1 cellular context compared by ENCODE assay signal in the genomic region with DNA sequence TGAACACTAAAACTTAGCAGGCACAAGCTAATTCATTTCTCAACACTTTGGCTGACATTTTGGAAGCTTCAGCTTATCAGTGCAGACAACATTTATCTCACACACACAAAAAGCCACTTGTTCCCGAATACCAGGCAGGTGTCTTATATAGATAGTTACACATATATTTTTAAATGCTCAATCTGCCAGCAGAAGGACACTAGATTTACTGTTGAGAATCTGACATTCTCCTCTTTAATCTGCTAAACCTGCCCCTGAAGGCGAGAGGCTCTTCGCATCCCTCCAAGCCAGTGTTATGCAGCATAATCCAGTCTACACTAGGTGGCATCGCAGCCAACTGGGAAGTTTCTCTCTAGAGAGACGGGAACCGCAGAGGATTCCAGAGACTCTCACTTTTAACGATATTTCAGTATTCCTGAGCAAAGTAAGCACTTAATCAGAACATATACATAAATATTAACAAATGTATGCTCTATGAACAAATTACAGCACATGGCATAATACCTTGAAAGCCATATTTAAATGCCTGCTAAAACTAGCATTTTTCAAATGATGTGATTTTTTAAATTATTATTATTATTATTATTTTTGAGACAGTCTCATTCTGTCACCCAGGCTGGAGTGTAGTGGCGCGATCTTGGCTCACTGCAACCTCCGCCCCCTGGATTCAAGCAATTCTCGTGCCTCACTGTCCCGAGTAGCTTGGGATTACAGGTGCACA.
A peak's percentile ranks its signal among the peaks of the same experiment; 100 is the strongest.
TF ChIP-seq lines count a peak whose summit lies in the region.

No MANE protein-coding gene starts in this region.

TF ChIP-seq in K562, 482 proteins besides CTCF, POLR2A, EP300 and RAD21 (continued from another document):
- TF ChIP-seq, protein P1, sequence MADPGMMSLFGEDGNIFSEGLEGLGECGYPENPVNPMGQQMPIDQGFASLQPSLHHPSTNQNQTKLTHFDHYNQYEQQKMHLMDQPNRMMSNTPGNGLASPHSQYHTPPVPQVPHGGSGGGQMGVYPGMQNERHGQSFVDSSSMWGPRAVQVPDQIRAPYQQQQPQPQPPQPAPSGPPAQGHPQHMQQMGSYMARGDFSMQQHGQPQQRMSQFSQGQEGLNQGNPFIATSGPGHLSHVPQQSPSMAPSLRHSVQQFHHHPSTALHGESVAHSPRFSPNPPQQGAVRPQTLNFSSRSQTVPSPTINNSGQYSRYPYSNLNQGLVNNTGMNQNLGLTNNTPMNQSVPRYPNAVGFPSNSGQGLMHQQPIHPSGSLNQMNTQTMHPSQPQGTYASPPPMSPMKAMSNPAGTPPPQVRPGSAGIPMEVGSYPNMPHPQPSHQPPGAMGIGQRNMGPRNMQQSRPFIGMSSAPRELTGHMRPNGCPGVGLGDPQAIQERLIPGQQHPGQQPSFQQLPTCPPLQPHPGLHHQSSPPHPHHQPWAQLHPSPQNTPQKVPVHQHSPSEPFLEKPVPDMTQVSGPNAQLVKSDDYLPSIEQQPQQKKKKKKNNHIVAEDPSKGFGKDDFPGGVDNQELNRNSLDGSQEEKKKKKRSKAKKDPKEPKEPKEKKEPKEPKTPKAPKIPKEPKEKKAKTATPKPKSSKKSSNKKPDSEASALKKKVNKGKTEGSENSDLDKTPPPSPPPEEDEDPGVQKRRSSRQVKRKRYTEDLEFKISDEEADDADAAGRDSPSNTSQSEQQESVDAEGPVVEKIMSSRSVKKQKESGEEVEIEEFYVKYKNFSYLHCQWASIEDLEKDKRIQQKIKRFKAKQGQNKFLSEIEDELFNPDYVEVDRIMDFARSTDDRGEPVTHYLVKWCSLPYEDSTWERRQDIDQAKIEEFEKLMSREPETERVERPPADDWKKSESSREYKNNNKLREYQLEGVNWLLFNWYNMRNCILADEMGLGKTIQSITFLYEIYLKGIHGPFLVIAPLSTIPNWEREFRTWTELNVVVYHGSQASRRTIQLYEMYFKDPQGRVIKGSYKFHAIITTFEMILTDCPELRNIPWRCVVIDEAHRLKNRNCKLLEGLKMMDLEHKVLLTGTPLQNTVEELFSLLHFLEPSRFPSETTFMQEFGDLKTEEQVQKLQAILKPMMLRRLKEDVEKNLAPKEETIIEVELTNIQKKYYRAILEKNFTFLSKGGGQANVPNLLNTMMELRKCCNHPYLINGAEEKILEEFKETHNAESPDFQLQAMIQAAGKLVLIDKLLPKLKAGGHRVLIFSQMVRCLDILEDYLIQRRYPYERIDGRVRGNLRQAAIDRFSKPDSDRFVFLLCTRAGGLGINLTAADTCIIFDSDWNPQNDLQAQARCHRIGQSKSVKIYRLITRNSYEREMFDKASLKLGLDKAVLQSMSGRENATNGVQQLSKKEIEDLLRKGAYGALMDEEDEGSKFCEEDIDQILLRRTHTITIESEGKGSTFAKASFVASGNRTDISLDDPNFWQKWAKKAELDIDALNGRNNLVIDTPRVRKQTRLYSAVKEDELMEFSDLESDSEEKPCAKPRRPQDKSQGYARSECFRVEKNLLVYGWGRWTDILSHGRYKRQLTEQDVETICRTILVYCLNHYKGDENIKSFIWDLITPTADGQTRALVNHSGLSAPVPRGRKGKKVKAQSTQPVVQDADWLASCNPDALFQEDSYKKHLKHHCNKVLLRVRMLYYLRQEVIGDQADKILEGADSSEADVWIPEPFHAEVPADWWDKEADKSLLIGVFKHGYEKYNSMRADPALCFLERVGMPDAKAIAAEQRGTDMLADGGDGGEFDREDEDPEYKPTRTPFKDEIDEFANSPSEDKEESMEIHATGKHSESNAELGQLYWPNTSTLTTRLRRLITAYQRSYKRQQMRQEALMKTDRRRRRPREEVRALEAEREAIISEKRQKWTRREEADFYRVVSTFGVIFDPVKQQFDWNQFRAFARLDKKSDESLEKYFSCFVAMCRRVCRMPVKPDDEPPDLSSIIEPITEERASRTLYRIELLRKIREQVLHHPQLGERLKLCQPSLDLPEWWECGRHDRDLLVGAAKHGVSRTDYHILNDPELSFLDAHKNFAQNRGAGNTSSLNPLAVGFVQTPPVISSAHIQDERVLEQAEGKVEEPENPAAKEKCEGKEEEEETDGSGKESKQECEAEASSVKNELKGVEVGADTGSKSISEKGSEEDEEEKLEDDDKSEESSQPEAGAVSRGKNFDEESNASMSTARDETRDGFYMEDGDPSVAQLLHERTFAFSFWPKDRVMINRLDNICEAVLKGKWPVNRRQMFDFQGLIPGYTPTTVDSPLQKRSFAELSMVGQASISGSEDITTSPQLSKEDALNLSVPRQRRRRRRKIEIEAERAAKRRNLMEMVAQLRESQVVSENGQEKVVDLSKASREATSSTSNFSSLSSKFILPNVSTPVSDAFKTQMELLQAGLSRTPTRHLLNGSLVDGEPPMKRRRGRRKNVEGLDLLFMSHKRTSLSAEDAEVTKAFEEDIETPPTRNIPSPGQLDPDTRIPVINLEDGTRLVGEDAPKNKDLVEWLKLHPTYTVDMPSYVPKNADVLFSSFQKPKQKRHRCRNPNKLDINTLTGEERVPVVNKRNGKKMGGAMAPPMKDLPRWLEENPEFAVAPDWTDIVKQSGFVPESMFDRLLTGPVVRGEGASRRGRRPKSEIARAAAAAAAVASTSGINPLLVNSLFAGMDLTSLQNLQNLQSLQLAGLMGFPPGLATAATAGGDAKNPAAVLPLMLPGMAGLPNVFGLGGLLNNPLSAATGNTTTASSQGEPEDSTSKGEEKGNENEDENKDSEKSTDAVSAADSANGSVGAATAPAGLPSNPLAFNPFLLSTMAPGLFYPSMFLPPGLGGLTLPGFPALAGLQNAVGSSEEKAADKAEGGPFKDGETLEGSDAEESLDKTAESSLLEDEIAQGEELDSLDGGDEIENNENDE (IDR thresholded peaks at IDR 0.05; ENCODE audit: low read depth, low read length): no peak
- no peak for TF ChIP-seq POU5F1 (IDR thresholded peaks at IDR 0.05; ENCODE audit: borderline replicate concordance, low read depth, low read length, partially characterized antibody)
- TF ChIP-seq, protein P2, sequence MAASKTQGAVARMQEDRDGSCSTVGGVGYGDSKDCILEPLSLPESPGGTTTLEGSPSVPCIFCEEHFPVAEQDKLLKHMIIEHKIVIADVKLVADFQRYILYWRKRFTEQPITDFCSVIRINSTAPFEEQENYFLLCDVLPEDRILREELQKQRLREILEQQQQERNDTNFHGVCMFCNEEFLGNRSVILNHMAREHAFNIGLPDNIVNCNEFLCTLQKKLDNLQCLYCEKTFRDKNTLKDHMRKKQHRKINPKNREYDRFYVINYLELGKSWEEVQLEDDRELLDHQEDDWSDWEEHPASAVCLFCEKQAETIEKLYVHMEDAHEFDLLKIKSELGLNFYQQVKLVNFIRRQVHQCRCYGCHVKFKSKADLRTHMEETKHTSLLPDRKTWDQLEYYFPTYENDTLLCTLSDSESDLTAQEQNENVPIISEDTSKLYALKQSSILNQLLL (CRISPR knock-in tag; IDR thresholded peaks at IDR 0.05; ENCODE audit: borderline replicate concordance): no peak
- no peak for TF ChIP-seq MIER1 (IDR thresholded peaks at IDR 0.05; ENCODE audit: low read depth)
- TF ChIP-seq CCNT2 (IDR thresholded peaks at IDR 0.05; ENCODE audit: borderline replicate concordance, extremely low read depth, insufficient read length, low read depth, low read length): peak; percentile 16
TF ChIP-seq in K562: peak in this region for 38.
